In the genomic region with DNA sequence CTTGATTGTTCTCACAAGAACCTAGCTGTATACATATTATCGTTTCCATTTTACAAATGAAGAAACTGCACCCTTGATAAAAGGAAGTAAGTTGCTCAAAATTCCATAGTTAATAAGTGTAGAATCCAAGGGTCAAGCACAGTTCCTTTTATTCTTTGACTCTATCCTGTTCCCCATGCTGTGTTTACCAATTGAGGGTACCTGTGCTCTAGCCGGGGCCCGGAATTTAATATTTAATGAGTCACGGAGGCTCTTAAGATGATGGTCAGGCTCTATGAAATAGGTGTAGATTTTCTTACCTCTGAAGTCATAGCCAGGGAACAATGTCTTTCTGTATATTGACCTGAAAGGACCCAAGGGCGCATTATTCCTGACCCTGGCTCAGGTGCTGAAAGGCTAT, we compare ENCODE assay signal across 26 cellular contexts.
DNase-seq lines count a peak whose midpoint lies in the region; ATAC-seq, FAIRE-seq and TF ChIP-seq lines count a peak whose summit lies in the region.
"Had no signal": no experiment of that assay in that cellular context is flagged by ENCODE, and none has a peak within 500 bp of the region (broad histone marks: within the 10 kb centered on the region; RNA-seq: fewer than 3 reads in every experiment).

No MANE protein-coding gene starts in this region.

- intact Hi-C loops in breast epithelium (cut with DNase I; ENCODE audit: low total_unique reads): no loop called here
- intact Hi-C loops in esophagus squamous epithelium (cut with DNase I): no loop called here
- intact Hi-C loops in pancreas (cut with DNase I): no loop called here

- no peaks in the 10 kb centered on the region for H3K4me1 ChIP-seq in breast epithelium
- peaks cover 0 to 44% (median 7%) of the 10 kb centered on the region in 3 donors for H3K4me1 ChIP-seq in esophagus squamous epithelium
- H3K4me1 ChIP-seq in pancreas: peaks cover 16 to 31% (median 17%) of the 10 kb centered on the region in 3 donors
- H3K4me1 ChIP-seq in tibial nerve: peaks cover 0 to 74% (median 32%) of the 10 kb centered on the region in 4 donors

- no peak for TF ChIP-seq CTCF in breast epithelium (IDR thresholded peaks at IDR 0.05)
- no peak for TF ChIP-seq CTCF in esophagus squamous epithelium (IDR thresholded peaks at IDR 0.05)
- no peak for TF ChIP-seq CTCF in pancreas (IDR thresholded peaks at IDR 0.05)
- no peak for TF ChIP-seq CTCF in tibial nerve (IDR thresholded peaks at IDR 0.05)

- no peak for TF ChIP-seq POLR2A in breast epithelium (IDR thresholded peaks at IDR 0.05)
- TF ChIP-seq POLR2A in esophagus squamous epithelium (IDR thresholded peaks at IDR 0.05): no peak
- no peak for TF ChIP-seq POLR2A in tibial nerve (IDR thresholded peaks at IDR 0.05)

- H3K36me3 ChIP-seq in breast epithelium (no peaks in the 10 kb centered on the region), esophagus squamous epithelium (peaks cover 0 to 4% (median 0%) of the 10 kb centered on the region in 3 donors), pancreas (no peaks in the 10 kb centered on the region), tibial nerve (no peaks in the 10 kb centered on the region)
- H3K36me3 ChIP-seq: right lobe of liver, WERI-Rb-1 had no signal

- 77 to 87% methylated on average over 5 of the region's 5 CpGs for WGBS in esophagus squamous epithelium, 2 donors
- WGBS in pancreas, 2 donors: 67 to 72% methylated on average over 5 of the region's 5 CpGs
- 91 to 95% methylated on average over 5 of the region's 5 CpGs for WGBS in tibial nerve, 2 donors

- no peaks in the 10 kb centered on the region for H3K27me3 ChIP-seq in breast epithelium
- no peaks in the 10 kb centered on the region for H3K27me3 ChIP-seq in esophagus squamous epithelium
- no peaks in the 10 kb centered on the region for H3K27me3 ChIP-seq in pancreas
- H3K27me3 ChIP-seq in tibial nerve: no peaks in the 10 kb centered on the region
- H3K27me3 ChIP-seq: body of pancreas, right lobe of liver had no signal

- H3K27ac ChIP-seq in breast epithelium (peak overlapping the region; percentile 8 to 79), esophagus squamous epithelium (peak overlapping the region; percentile 69 to 92 (median 84)), pancreas (peak overlapping the region in 2 of 4 donors; percentile 17 to 25), tibial nerve (peak overlapping the region; percentile 19 to 87 (median 75))
- H3K27ac ChIP-seq: right lobe of liver, WERI-Rb-1 had no signal

- H3K4me3 ChIP-seq in breast epithelium (no peak overlapping the region), esophagus squamous epithelium (peak overlapping the region in 2 of 4 donors; percentile 25 to 52), pancreas (no peak overlapping the region), tibial nerve (no peak overlapping the region)
- H3K4me3 ChIP-seq: body of pancreas, right lobe of liver had no signal

- H3K9me3 ChIP-seq in breast epithelium (no peaks in the 10 kb centered on the region), esophagus squamous epithelium (no peaks in the 10 kb centered on the region), pancreas (no peaks in the 10 kb centered on the region), tibial nerve (no peaks in the 10 kb centered on the region)
- H3K9me3 ChIP-seq: body of pancreas, right lobe of liver had no signal

- no peak for DNase-seq in breast epithelium (ENCODE audit: low spot score in 2 of 2)
- DNase-seq in esophagus squamous epithelium (lab: John Stamatoyannopoulos, UW): no peak
- DNase-seq in pancreas: no peak
- DNase-seq in tibial nerve (ENCODE audit: low spot score in 2 of 2): no peak
- DNase-seq: activated CD4-positive, alpha-beta memory T cell treated with anti-CD3 and anti-CD28 coated beads for 36 hours; activated effector memory CD4-positive, alpha-beta T cell treated with anti-CD3 and anti-CD28 coated beads, Interleukin-2, amount 50 U/mL, for 16 hours; activated T-cell treated with anti-CD3 and anti-CD28 coated beads for 4 hours; AML-193; body of pancreas; cortex of kidney; DND-41; KG1; MV-4-11; naive B cell; NCI-H1694; nucleus accumbens; right lobe of liver; RPMI8226; WERI-Rb-1 had no signal

- TF ChIP-seq EP300 in tibial nerve (IDR thresholded peaks at IDR 0.05): no peak

- ATAC-seq in pancreas: peak in 3 of 4 donors; percentile 25 to 44 (median 31)
- no peak for ATAC-seq in activated CD4-positive, CD25-positive, alpha-beta regulatory T cell treated with anti-CD3 and anti-CD28 coated beads, Interleukin-2, amount 50 U/mL, for 24 hours
- no peak for ATAC-seq in HG03045 (IDR thresholded peaks at IDR 0.05; ENCODE audit: unreplicated experiment)
- ATAC-seq in HG03439 (IDR thresholded peaks at IDR 0.05; ENCODE audit: unreplicated experiment): no peak
- ATAC-seq: body of pancreas, right lobe of liver, SK-N-SH treated with all-trans-retinoic acid at 6 μM for 48 hours had no signal

- no peak for FAIRE-seq in pancreas (lab: Jason Lieb, UNC)
- FAIRE-seq: endometrium, GM12892, HTR-8/SVneo had no signal

Comparison
In these comparisons a context has a peak if more than half of its experiments do, and no peak if none do; other contexts are left out.
1. ATAC-seq: peak in pancreas (3 of 4); none in activated CD4-positive, CD25-positive, alpha-beta regulatory T cell treated with anti-CD3 and anti-CD28 coated beads, Interleukin-2, amount 50 U/mL, for 24 hours (0 of 2), HG03045 (single experiment) and HG03439 (single experiment).